2 cellular contexts compared by ENCODE assay signal in the genomic region with DNA sequence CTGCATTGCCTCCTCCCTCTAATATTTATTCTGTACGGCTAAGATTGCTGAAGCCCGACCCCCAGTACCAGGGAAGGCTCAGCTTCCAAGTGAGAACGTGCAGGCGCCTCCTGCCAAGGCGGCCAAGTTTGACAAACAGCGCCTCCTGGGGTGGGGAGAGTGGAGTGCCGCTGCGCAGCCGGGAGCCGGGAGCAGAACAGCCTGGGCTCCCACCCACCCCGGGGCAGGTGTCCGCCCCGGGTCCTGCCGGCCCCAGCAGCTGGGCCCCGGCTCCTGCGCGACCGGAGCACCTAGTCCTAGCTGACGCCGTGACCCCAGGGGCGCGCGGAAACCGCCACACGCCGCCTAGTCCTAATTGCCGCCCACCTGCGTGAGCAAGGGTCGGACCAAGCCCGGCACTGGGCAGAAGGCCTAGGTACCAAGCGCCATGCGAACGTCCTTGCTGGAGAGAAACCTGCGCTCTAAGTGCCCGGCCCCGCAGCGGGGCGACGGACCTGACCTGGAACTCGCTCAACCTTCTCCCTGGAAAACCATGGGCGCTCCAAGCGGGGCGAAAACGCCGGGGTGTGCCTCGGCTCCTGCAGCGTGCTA.
A peak's percentile ranks its signal among the peaks of the same experiment; 100 is the strongest.
TF ChIP-seq lines count a peak whose summit lies in the region.

No MANE protein-coding gene starts in this region.

TF ChIP-seq in GM12878, 131 proteins besides CTCF, POLR2A, EP300 and RAD21:
- TF ChIP-seq CBX3 (IDR thresholded peaks at IDR 0.05; ENCODE audit: borderline replicate concordance, low read depth): no peak
- peak; percentile 29 for TF ChIP-seq SMC3 (IDR thresholded peaks at IDR 0.05; ENCODE audit: borderline replicate concordance, low read length)
- no peak for TF ChIP-seq PAX8 (IDR thresholded peaks at IDR 0.05)
- TF ChIP-seq, protein P1, sequence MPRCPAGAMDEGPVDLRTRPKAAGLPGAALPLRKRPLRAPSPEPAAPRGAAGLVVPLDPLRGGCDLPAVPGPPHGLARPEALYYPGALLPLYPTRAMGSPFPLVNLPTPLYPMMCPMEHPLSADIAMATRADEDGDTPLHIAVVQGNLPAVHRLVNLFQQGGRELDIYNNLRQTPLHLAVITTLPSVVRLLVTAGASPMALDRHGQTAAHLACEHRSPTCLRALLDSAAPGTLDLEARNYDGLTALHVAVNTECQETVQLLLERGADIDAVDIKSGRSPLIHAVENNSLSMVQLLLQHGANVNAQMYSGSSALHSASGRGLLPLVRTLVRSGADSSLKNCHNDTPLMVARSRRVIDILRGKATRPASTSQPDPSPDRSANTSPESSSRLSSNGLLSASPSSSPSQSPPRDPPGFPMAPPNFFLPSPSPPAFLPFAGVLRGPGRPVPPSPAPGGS (IDR thresholded peaks at IDR 0.05; ENCODE audit: borderline replicate concordance, insufficient read depth, low read depth, low read length, poor library complexity, severe bottlenecking): no peak
- TF ChIP-seq ZBTB4 (CRISPR knock-in tag; IDR thresholded peaks at IDR 0.05): no peak
- TF ChIP-seq SIX5 (IDR thresholded peaks at IDR 0.05; ENCODE audit: low read depth, low read length, severe bottlenecking): no peak

TF ChIP-seq in HepG2, 621 proteins besides CTCF, POLR2A, EP300 and RAD21:
- peak; percentile 66 for TF ChIP-seq STAG1 (CRISPR knock-in tag; IDR thresholded peaks at IDR 0.05)
- TF ChIP-seq HES4 (CRISPR knock-in tag; IDR thresholded peaks at IDR 0.05; ENCODE audit: borderline replicate concordance): no peak
- peak; percentile 34 for TF ChIP-seq HNRNPLL (IDR thresholded peaks at IDR 0.05; ENCODE audit: low read depth, low read length, poor library complexity, severe bottlenecking)
- TF ChIP-seq SMC3 (IDR thresholded peaks at IDR 0.05; ENCODE audit: low read length): peak; percentile 16; the same call in 1 of the 2 replicates
- TF ChIP-seq ZNF598 (CRISPR knock-in tag; IDR thresholded peaks at IDR 0.05; ENCODE audit: borderline replicate concordance): no peak
